In the genomic region with DNA sequence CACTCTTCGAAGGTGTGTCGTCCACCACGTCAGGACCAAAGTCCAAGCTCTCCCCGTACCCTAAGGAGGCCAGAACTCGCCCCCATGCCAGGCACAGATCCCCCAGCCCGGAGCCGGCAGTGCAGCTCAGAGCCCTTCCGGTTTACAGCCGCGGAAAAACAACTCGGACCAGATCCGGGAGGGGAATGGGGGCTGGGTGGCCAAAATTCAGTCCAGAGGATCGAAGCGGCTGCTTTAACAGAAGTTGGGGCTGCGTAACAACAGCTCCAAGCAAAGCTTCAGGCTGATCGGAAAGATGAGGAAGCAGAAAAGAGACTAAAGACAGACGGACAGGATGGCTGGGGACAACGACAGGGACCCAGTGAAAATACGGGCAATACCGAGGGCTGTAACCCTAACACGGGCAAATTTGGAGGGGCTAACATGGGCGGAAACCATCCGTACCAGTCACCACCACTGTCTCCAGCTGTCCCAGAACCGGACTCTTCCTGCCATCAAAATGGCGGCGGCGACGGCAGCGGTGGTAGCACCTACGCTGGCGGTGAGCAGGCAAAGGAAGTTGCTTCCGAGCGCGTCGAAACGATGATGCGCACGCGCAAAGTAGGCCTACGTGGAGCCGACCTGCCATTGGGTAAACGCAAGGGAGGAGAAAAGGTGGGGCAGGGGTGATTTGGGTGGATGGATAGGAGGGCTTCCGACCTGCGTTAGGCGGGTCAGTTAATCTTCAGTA, we compare ENCODE assay signal across 8 cellular contexts. TPM values are rescaled to one million over a fixed set of nuclear protein-coding genes. Genes with fewer than 3 reads are reported as not detected.
DNase-seq lines count a peak whose midpoint lies in the region; ATAC-seq and TF ChIP-seq lines count a peak whose summit lies in the region.

A gene (minus strand): TSS at position 556 of the 730 bp plus-strand sequence. CDS start 678 bp downstream, outside the sequence.

- peaks cover 22% of the 10 kb centered on the region for H3K36me3 ChIP-seq in osteoblast (ENCODE audit: insufficient read depth, low read length)
- no peaks in the 10 kb centered on the region for H3K36me3 ChIP-seq in thoracic aorta

- H3K27ac Mint-ChIP-seq in activated naive CD4-positive, alpha-beta T cell treated with anti-CD3 and anti-CD28 coated beads, Interleukin-2, amount 50 U/mL, for 72 hours, result peak within 1 kb of the TSS; percentile 99

- H3K4me1 ChIP-seq in osteoblast (ENCODE audit: insufficient read depth, low read length), result peaks cover 23% of the 10 kb centered on the region
- peaks cover 33 to 37% of the 10 kb centered on the region in 2 donors for H3K4me1 ChIP-seq in thoracic aorta (ENCODE audit: control insufficient read depth in 1 of 2, low read depth in 2 of 2)

- DNase-seq in NCI-H1092 treated with DMSO at 0.1 percent for 48 hours (lab: John Stamatoyannopoulos, UW) (peak; percentile 90), SKM-1 (lab: John Stamatoyannopoulos, UW; ENCODE audit: unreplicated experiment) (peak; percentile 78), glomerular visceral epithelial cell (ENCODE audit: extremely low spot score) (peak; percentile 98), osteoblast (ENCODE audit: insufficient read length, low spot score, missing footprints) (peak; percentile 62), thoracic aorta (ENCODE audit: low spot score) (peak; percentile 72)
- peak; percentile 89 to 95 for DNase-seq in activated naive CD4-positive, alpha-beta T cell treated with anti-CD3 and anti-CD28 coated beads, Interleukin-2, amount 50 U/mL, for 72 hours (ENCODE audit: low spot score in 2 of 2)

- H3K4me3 ChIP-seq in GM08714 (ENCODE audit: low read length), result peak within 1 kb of the TSS; percentile 92
- peak within 1 kb of the TSS; percentile 96 for H3K4me3 ChIP-seq in osteoblast (ENCODE audit: insufficient read depth, low read length)
- peak within 1 kb of the TSS; percentile 87 for H3K4me3 ChIP-seq in thoracic aorta

- H3K4me2 ChIP-seq in osteoblast (ENCODE audit: insufficient read depth, low read length), result peak within 1 kb of the TSS; percentile 85

- peak within 1 kb of the TSS; percentile 98 for H2AFZ ChIP-seq in osteoblast (ENCODE audit: low read length)

- peaks cover 55% of the 10 kb centered on the region for H3K79me2 ChIP-seq in osteoblast (ENCODE audit: insufficient read depth, low read length)

- H3K27me3 ChIP-seq in osteoblast (ENCODE audit: insufficient read depth, low read length) (no peaks in the 10 kb centered on the region), thoracic aorta (replicated peaks; ENCODE audit: insufficient read depth) (no peaks in the 10 kb centered on the region)

- peaks cover 16% of the 10 kb centered on the region for H4K20me1 ChIP-seq in osteoblast (ENCODE audit: insufficient read depth, low read length)

- no peaks in the 10 kb centered on the region for H3K9me3 Mint-ChIP-seq in activated naive CD4-positive, alpha-beta T cell treated with anti-CD3 and anti-CD28 coated beads, Interleukin-2, amount 50 U/mL, for 72 hours

- H3K36me3 Mint-ChIP-seq in activated naive CD4-positive, alpha-beta T cell treated with anti-CD3 and anti-CD28 coated beads, Interleukin-2, amount 50 U/mL, for 72 hours, result peaks cover 22 to 33% of the 10 kb centered on the region in 2 donors

- H3K9me3 ChIP-seq in osteoblast (ENCODE audit: low read depth, low read length) (no peaks in the 10 kb centered on the region), thoracic aorta (no peaks in the 10 kb centered on the region)

- peak within 1 kb of the TSS; percentile 100 for H3K27ac ChIP-seq in osteoblast (ENCODE audit: low read depth, low read length)
- H3K27ac ChIP-seq in thoracic aorta, result peak within 1 kb of the TSS; percentile 94 to 95

- ATAC-seq in HG02610 (IDR thresholded peaks at IDR 0.05; ENCODE audit: unreplicated experiment) (peak; percentile 99), thoracic aorta (ENCODE audit: insufficient number of reproducible peaks, low FRiP score, low read depth) (peak; percentile 88)
- ATAC-seq in activated naive CD4-positive, alpha-beta T cell treated with anti-CD3 and anti-CD28 coated beads, Interleukin-2, amount 50 U/mL, for 72 hours, result peak; percentile 99 to 100

- TF ChIP-seq CTCF in osteoblast (IDR thresholded peaks at IDR 0.05; ENCODE audit: extremely low read depth, low read depth, low read length), result no peak
- no peak for TF ChIP-seq CTCF in thoracic aorta (IDR thresholded peaks at IDR 0.05)

RNA-seq across cellular contexts. Expression of the gene that starts here (rescaled TPM):
- 100 to 1,000 TPM; 112 to 167 TPM for total RNA-seq in activated naive CD4-positive, alpha-beta T cell treated with anti-CD3 and anti-CD28 coated beads, Interleukin-2, amount 50 U/mL, for 72 hours
- total RNA-seq in osteoblast (165 and 187 TPM in 2 replicates), thoracic aorta (100 to 1,000 TPM in 1 of 2 donors, 10 to 100 TPM in 1; 62.2 to 280 TPM)

Comparison
In these comparisons a context has a peak if more than half of its experiments do, and no peak if none do; other contexts are left out.
1. Peak in every context shown above with its lines: DNase-seq, ATAC-seq, H3K4me3 ChIP-seq and H3K27ac ChIP-seq.